In the genomic region with DNA sequence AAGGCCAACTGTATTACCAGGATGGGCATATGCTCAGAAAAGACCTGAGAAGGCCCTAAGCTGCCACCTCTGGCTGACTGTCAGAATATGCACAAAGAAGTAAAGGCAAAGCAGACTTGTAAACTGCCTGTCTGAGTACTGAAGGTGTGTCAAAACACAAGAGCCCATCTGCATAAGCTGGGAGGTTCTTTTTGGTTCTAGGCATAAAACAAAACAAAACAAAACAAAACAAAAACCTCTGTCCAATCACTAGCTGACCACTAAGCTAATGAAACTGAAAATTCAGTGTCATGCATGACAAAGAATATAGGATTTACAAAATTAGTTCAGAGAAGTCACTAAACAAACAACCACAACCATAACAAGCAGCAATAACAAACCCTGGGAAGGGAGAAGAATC, we compare ENCODE assay signal across 12 cellular contexts. TPM values are rescaled to one million over a fixed set of nuclear protein-coding genes. Genes with fewer than 3 reads are reported as not detected.
A peak's percentile ranks its signal among the peaks of the same experiment; 100 is the strongest.
DNase-seq lines count a peak whose midpoint lies in the region; ATAC-seq, FAIRE-seq and TF ChIP-seq lines count a peak whose summit lies in the region.
"Had no signal": no experiment of that assay in that cellular context is flagged by ENCODE, and none has a peak within 500 bp of the region (broad histone marks: within the 10 kb centered on the region; RNA-seq: fewer than 3 reads in every experiment).

No MANE protein-coding gene starts in this region.

- peaks cover 4% of the 10 kb centered on the region for H3K4me1 Mint-ChIP-seq in activated naive CD8-positive, alpha-beta T cell treated with anti-CD3 and anti-CD28 coated beads for 36 hours
- H3K4me1 Mint-ChIP-seq: nephron had no signal

- H2BK12ac ChIP-seq in H1 (ENCODE audit: low read depth, low read length), result no peak overlapping the region

- no peak overlapping the region for H2BK15ac ChIP-seq in H1 (ENCODE audit: low read length)

- H3K56ac ChIP-seq in H1 (replicated peaks; ENCODE audit: insufficient read length, low read depth, low read length), result no peak overlapping the region

- no peak; a peak in 1 of 4 replicates for TF ChIP-seq RAD21 in H1 (IDR thresholded peaks at IDR 0.05 in 1 of 2, conservative IDR thresholded peaks at IDR 0.05 in 1 of 2; ENCODE audit: low read depth in 2 of 2, low read length in 2 of 2)

- TF ChIP-seq POLR2A in GM12892 (IDR thresholded peaks at IDR 0.05; ENCODE audit: low read depth, low read length) (no peak), H1 (IDR thresholded peaks at IDR 0.05; ENCODE audit: control extremely low read depth in 1 of 2, low read depth in 2 of 2, low read length in 2 of 2) (no peak)

- no peak overlapping the region for H2BK5ac ChIP-seq in H1 (ENCODE audit: low read depth, low read length)

- H4K91ac ChIP-seq in H1 (replicated peaks; ENCODE audit: insufficient read length, low read length), result no peak overlapping the region

- H3K36me3 Mint-ChIP-seq in activated naive CD8-positive, alpha-beta T cell treated with anti-CD3 and anti-CD28 coated beads for 36 hours, result no peaks in the 10 kb centered on the region

- no peak overlapping the region for H2BK120ac ChIP-seq in H1 (replicated peaks; ENCODE audit: low read depth, low read length)

- TF ChIP-seq CTCF in H1 (IDR thresholded peaks at IDR 0.05; ENCODE audit: control extremely low read depth in 1 of 3, insufficient read depth in 1 of 3, low read depth in 1 of 3, low read length in 3 of 3), result peak in 1 of 3 experiments; percentile 10; a peak in 1 of 4 replicates

- H3K4me3 Mint-ChIP-seq in activated naive CD8-positive, alpha-beta T cell treated with anti-CD3 and anti-CD28 coated beads for 36 hours, result no peak overlapping the region
- H3K4me3 Mint-ChIP-seq: nephron had no signal

- H3K18ac ChIP-seq in H1 (ENCODE audit: extremely low read depth, low read length), result no peak overlapping the region

- TF ChIP-seq EP300 in H1 (IDR thresholded peaks at IDR 0.05; ENCODE audit: borderline replicate concordance in 1 of 2, low read depth in 2 of 2, low read length in 2 of 2), result no peak

- no peak for DNase-seq in GM12892 (ENCODE audit: insufficient read length)
- no peak for DNase-seq in H1 (ENCODE audit: low read depth in 1 of 2, low spot score in 2 of 2)
- no peak for DNase-seq in activated CD4-positive, alpha-beta T cell treated with anti-CD3 and anti-CD28 coated beads, Interleukin-2, amount 50 U/mL, for 1 hour
- DNase-seq in activated naive CD8-positive, alpha-beta T cell treated with anti-CD3 and anti-CD28 coated beads for 36 hours, result no peak
- DNase-seq in CD1c-positive myeloid dendritic cell (ENCODE audit: extremely low spot score), result no peak
- DNase-seq: activated T-cell treated with anti-CD3 and anti-CD28 coated beads, Interleukin-2, amount 50 U/mL, for 1 hour; SIG-M5 had no signal

- peak; percentile 61 for FAIRE-seq in GM12892 (lab: Jason Lieb, UNC)
- FAIRE-seq in H1 (lab: Jason Lieb, UNC), result peak; percentile 32

- no peaks in the 10 kb centered on the region for H3K36me3 ChIP-seq in H1 (ENCODE audit: control insufficient read depth in 2 of 4, insufficient read depth in 4 of 4, low read length in 3 of 4)

- no peaks in the 10 kb centered on the region for H3K23me2 ChIP-seq in H1 (ENCODE audit: low read depth, low read length)

- H3K14ac ChIP-seq in H1 (ENCODE audit: insufficient read length), result no peak overlapping the region

- no peak overlapping the region for H4K8ac ChIP-seq in H1 (ENCODE audit: extremely low read depth, insufficient read depth, low read length)

- ATAC-seq in GM21381 (IDR thresholded peaks at IDR 0.05; ENCODE audit: unreplicated experiment) (peak; percentile 88), HG03354 (IDR thresholded peaks at IDR 0.05; ENCODE audit: poor library complexity, severe bottlenecking, unreplicated experiment) (peak; percentile 95), HG03196 (IDR thresholded peaks at IDR 0.05; ENCODE audit: unreplicated experiment) (no peak)

- no peaks in the 10 kb centered on the region for H3K27me3 ChIP-seq in H1 (replicated peaks in 1 of 4; ENCODE audit: control insufficient read depth in 3 of 4, extremely low read depth in 1 of 4, insufficient read depth in 3 of 4, low read length in 3 of 4)

- H4K20me1 ChIP-seq in H1 (replicated peaks in 1 of 2; ENCODE audit: control insufficient read depth in 1 of 2, insufficient read depth in 2 of 2, low read length in 2 of 2), result peaks cover 0 to 9% of the 10 kb centered on the region in 2 experiments

- H3K27ac Mint-ChIP-seq in activated naive CD8-positive, alpha-beta T cell treated with anti-CD3 and anti-CD28 coated beads for 36 hours, result no peak overlapping the region
- H3K27ac Mint-ChIP-seq: nephron had no signal

- no peak overlapping the region for H2AK5ac ChIP-seq in H1 (ENCODE audit: low read depth, low read length)

- H3K79me2 ChIP-seq in H1 (ENCODE audit: control insufficient read depth in 1 of 2, insufficient read depth in 2 of 2, low read length in 2 of 2), result peaks cover 0 to 85% of the 10 kb centered on the region in 2 experiments; a peak in 3 of 4 replicates

- peaks cover 4 to 7% (median 4%) of the 10 kb centered on the region in 4 experiments for H3K4me1 ChIP-seq in H1 (replicated peaks in 1 of 4; ENCODE audit: control insufficient read depth in 3 of 4, insufficient read depth in 4 of 4, low read length in 3 of 4)

- H3K9me3 ChIP-seq in H1 (ENCODE audit: insufficient read depth in 2 of 2, low read depth in 1 of 2, low read length in 1 of 2), result no peaks in the 10 kb centered on the region

- H3K27ac ChIP-seq in H1 (ENCODE audit: low read depth, low read length), result no peak overlapping the region

- no peak overlapping the region for H4K5ac ChIP-seq in H1 (ENCODE audit: insufficient read length, low read depth, low read length)

- no peak overlapping the region for H3K4me3 ChIP-seq in H1 (ENCODE audit: extremely low read depth in 1 of 4, insufficient read depth in 2 of 4, low read depth in 3 of 4, low read length in 4 of 4)

- H3K4ac ChIP-seq in H1 (replicated peaks; ENCODE audit: insufficient read length, low read depth, low read length), result no peak overlapping the region

- POLR2A ChIA-PET in H1 (lab: Charles Lee; ENCODE audit: partially characterized antibody), result interaction anchor here (0.9 to 3.4 kb wide), 5 partner anchors 12 to 20 kb away, joined by 3 to 16 read pairs (median 6); partner anchors contain the start of gene SH3D19

- CTCF ChIA-PET in H1 (lab: Charles Lee; ENCODE audit: partially characterized antibody), result interaction anchor here (0.5 to 7.1 kb wide), 18 partner anchors 9 to 308 kb away, joined by 3 to 59 read pairs (median 3); partner anchors contain the start of gene PRSS48

- H2BK20ac ChIP-seq in H1 (ENCODE audit: low read length), result no peak overlapping the region

- H3K4me2 ChIP-seq in H1 (ENCODE audit: insufficient read depth in 1 of 2, low read depth in 2 of 2, low read length in 2 of 2), result no peak overlapping the region

- H2AFZ ChIP-seq in H1 (ENCODE audit: low read length), result no peak overlapping the region

- no peak overlapping the region for H3K9ac ChIP-seq in H1 (replicated peaks in 1 of 4; ENCODE audit: extremely low read depth in 1 of 4, low read depth in 3 of 4, low read length in 3 of 4)

- peaks cover 10% of the 10 kb centered on the region for H3K79me1 ChIP-seq in H1 (ENCODE audit: low read depth, low read length)

- H3K23ac ChIP-seq in H1 (ENCODE audit: insufficient read length), result no peak overlapping the region

- peaks cover 10% of the 10 kb centered on the region for H3K27me3 Mint-ChIP-seq in activated naive CD8-positive, alpha-beta T cell treated with anti-CD3 and anti-CD28 coated beads for 36 hours

- no peaks in the 10 kb centered on the region for H3K9me3 Mint-ChIP-seq in activated naive CD8-positive, alpha-beta T cell treated with anti-CD3 and anti-CD28 coated beads for 36 hours

TF ChIP-seq in H1, 55 proteins besides CTCF, POLR2A, EP300 and RAD21:
- no peak for TF ChIP-seq NANOG (IDR thresholded peaks at IDR 0.05; ENCODE audit: insufficient read depth, low read depth, low read length, poor library complexity, severe bottlenecking)

RNA-seq across cellular contexts. Expression of gene SH3D19, which starts 20.6 kb away (rescaled TPM):
- 4.2 TPM for polyA plus RNA-seq in GM12892 (2012; ENCODE audit: missing spikeins)
- total RNA-seq in H1 (2021; fragmentation: NEBNext Ultra II Directional; extraction: Animal tissue kit (Norgen Biotek cat#: 25700)), result 51.3 and 55.8 TPM in 2 replicates
- 9.1 and 11.7 TPM in 2 replicates for polyA plus RNA-seq in H1 (2011; rRNA removed)
- polyA plus RNA-seq in H1 (2011; cell fraction: cytosol; rRNA removed), result 14.3 TPM
- 21.3 TPM for polyA plus RNA-seq in H1 (2011; cell fraction: nucleus; rRNA removed)
- 23.3 to 35.1 TPM (median 25.3 TPM) in 4 replicates for polyA plus RNA-seq in H1 (2012, experiment 1 of 2)
- polyA plus RNA-seq in H1 (2012, experiment 2 of 2), result 3.2 TPM
- polyA plus RNA-seq in H1 (2013, experiment 1 of 2), result 31.9 TPM
- polyA plus RNA-seq in H1 (2013, experiment 2 of 2), result 31.4 TPM
- polyA minus RNA-seq in H1 (2011; rRNA and poly(A)+ RNA removed), result 20.8 and 30.8 TPM in 2 replicates
- polyA minus RNA-seq in H1 (2011; cell fraction: cytosol; rRNA and poly(A)+ RNA removed), result 20.8 TPM
- 39.9 TPM for polyA minus RNA-seq in H1 (2011; cell fraction: nucleus; rRNA and poly(A)+ RNA removed)
- total RNA-seq in activated naive CD8-positive, alpha-beta T cell treated with anti-CD3 and anti-CD28 coated beads for 36 hours, result not detected

RNA-seq across cellular contexts. Expression of gene PRSS48, which starts 27.8 kb away (rescaled TPM):
- polyA plus RNA-seq in GM12892 (2012; ENCODE audit: missing spikeins), result not detected
- total RNA-seq in H1 (2021; fragmentation: NEBNext Ultra II Directional; extraction: Animal tissue kit (Norgen Biotek cat#: 25700)), result not detected in 2 replicates
- polyA plus RNA-seq in H1 (2011; rRNA removed), result not detected in 2 replicates
- polyA plus RNA-seq in H1 (2011; cell fraction: cytosol; rRNA removed), result not detected
- polyA plus RNA-seq in H1 (2011; cell fraction: nucleus; rRNA removed), result not detected
- not detected in 4 replicates for polyA plus RNA-seq in H1 (2012, experiment 1 of 2)
- polyA plus RNA-seq in H1 (2012, experiment 2 of 2), result not detected
- polyA plus RNA-seq in H1 (2013, experiment 1 of 2), result not detected
- not detected for polyA plus RNA-seq in H1 (2013, experiment 2 of 2)
- not detected in 2 replicates for polyA minus RNA-seq in H1 (2011; rRNA and poly(A)+ RNA removed)
- not detected for polyA minus RNA-seq in H1 (2011; cell fraction: cytosol; rRNA and poly(A)+ RNA removed)
- polyA minus RNA-seq in H1 (2011; cell fraction: nucleus; rRNA and poly(A)+ RNA removed), result not detected
- not detected for total RNA-seq in activated naive CD8-positive, alpha-beta T cell treated with anti-CD3 and anti-CD28 coated beads for 36 hours
- total RNA-seq: Daoy had no signal

Comparison
In these comparisons a context has a peak if more than half of its experiments do, and no peak if none do; other contexts are left out.
1. RNA of gene SH3D19, which starts 20.6 kb away (total RNA-seq): 51.3 to 55.8 TPM in H1; not detected in activated naive CD8-positive, alpha-beta T cell treated with anti-CD3 and anti-CD28 coated beads for 36 hours; every median in the first group is over 10 times any median in the second.